Comparison of ENCODE assay signal across 3 cellular contexts in the genomic region with DNA sequence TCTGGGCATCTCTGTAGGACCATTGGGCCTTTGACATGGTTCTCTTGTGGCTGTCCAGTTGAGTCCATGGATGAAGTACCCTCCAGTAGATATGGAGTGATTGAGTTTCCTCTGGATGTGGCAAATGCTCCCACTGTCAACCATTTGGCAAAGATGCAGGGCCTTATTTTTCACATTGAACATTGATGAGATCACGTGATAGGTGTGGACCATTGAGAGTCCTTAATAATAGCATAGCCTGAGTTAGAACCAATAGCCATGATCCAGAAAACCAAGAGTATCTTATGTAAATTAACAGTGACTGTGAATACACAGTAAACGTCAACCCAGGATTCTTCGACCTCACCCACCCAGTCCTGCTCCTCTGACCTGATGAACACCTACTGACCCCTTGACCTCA.
TF ChIP-seq lines count a peak whose summit lies in the region.

No MANE protein-coding gene starts in this region.

TF ChIP-seq in HepG2, 621 proteins besides CTCF, POLR2A, EP300 and RAD21 (continues in another document):
- TF ChIP-seq, protein P1, sequence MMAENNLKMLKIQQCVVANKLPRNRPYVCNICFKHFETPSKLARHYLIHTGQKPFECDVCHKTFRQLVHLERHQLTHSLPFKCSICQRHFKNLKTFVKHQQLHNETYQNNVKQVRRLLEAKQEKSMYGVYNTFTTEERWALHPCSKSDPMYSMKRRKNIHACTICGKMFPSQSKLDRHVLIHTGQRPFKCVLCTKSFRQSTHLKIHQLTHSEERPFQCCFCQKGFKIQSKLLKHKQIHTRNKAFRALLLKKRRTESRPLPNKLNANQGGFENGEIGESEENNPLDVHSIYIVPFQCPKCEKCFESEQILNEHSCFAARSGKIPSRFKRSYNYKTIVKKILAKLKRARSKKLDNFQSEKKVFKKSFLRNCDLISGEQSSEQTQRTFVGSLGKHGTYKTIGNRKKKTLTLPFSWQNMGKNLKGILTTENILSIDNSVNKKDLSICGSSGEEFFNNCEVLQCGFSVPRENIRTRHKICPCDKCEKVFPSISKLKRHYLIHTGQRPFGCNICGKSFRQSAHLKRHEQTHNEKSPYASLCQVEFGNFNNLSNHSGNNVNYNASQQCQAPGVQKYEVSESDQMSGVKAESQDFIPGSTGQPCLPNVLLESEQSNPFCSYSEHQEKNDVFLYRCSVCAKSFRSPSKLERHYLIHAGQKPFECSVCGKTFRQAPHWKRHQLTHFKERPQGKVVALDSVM (CRISPR knock-in tag; IDR thresholded peaks at IDR 0.05): no peak
- TF ChIP-seq KAT7 (CRISPR knock-in tag; IDR thresholded peaks at IDR 0.05; ENCODE audit: borderline replicate concordance): no peak
- TF ChIP-seq HDAC6 (IDR thresholded peaks at IDR 0.05; ENCODE audit: low read depth, low read length): no peak
- no peak for TF ChIP-seq FOXA3 (CRISPR knock-in tag; IDR thresholded peaks at IDR 0.05)
- TF ChIP-seq NCOR1 (IDR thresholded peaks at IDR 0.05; ENCODE audit: borderline replicate concordance, low read length): no peak
- TF ChIP-seq ZNF333 (CRISPR knock-in tag; IDR thresholded peaks at IDR 0.05; ENCODE audit: borderline replicate concordance): no peak
- TF ChIP-seq, protein P2, sequence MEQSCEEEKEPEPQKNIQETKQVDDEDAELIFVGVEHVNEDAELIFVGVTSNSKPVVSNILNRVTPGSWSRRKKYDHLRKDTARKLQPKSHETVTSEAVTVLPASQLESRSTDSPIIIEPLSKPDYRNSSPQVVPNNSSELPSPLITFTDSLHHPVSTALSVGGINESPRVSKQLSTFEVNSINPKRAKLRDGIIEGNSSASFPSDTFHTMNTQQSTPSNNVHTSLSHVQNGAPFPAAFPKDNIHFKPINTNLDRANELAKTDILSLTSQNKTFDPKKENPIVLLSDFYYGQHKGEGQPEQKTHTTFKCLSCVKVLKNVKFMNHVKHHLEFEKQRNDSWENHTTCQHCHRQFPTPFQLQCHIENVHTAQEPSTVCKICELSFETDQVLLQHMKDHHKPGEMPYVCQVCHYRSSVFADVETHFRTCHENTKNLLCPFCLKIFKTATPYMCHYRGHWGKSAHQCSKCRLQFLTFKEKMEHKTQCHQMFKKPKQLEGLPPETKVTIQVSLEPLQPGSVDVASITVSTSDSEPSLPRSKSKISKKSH (CRISPR knock-in tag; IDR thresholded peaks at IDR 0.05; ENCODE audit: borderline replicate concordance): no peak
- no peak for TF ChIP-seq TOE1 (CRISPR knock-in tag; IDR thresholded peaks at IDR 0.05)
- no peak for TF ChIP-seq ZMYM4 (CRISPR knock-in tag; IDR thresholded peaks at IDR 0.05)
- TF ChIP-seq ZNF350 (CRISPR knock-in tag; IDR thresholded peaks at IDR 0.05; ENCODE audit: borderline replicate concordance, low read depth): no peak
- TF ChIP-seq RAD51 (IDR thresholded peaks at IDR 0.05; ENCODE audit: borderline replicate concordance): peak; percentile 84
- no peak for TF ChIP-seq ELF4 (CRISPR knock-in tag; IDR thresholded peaks at IDR 0.05; ENCODE audit: borderline replicate concordance)
- TF ChIP-seq, protein P3, sequence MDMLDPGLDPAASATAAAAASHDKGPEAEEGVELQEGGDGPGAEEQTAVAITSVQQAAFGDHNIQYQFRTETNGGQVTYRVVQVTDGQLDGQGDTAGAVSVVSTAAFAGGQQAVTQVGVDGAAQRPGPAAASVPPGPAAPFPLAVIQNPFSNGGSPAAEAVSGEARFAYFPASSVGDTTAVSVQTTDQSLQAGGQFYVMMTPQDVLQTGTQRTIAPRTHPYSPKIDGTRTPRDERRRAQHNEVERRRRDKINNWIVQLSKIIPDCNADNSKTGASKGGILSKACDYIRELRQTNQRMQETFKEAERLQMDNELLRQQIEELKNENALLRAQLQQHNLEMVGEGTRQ (IDR thresholded peaks at IDR 0.05; ENCODE audit: low read depth, low read length): peak; percentile 40; the same call in 1 of the 2 replicates
- TF ChIP-seq, protein P3 (CRISPR knock-in tag; IDR thresholded peaks at IDR 0.05; ENCODE audit: borderline replicate concordance): no peak
- TF ChIP-seq ZNF382 (CRISPR knock-in tag; IDR thresholded peaks at IDR 0.05; ENCODE audit: borderline replicate concordance): no peak

TF ChIP-seq in A549, 52 proteins besides CTCF, POLR2A, EP300 and RAD21:
- TF ChIP-seq, protein P4, sequence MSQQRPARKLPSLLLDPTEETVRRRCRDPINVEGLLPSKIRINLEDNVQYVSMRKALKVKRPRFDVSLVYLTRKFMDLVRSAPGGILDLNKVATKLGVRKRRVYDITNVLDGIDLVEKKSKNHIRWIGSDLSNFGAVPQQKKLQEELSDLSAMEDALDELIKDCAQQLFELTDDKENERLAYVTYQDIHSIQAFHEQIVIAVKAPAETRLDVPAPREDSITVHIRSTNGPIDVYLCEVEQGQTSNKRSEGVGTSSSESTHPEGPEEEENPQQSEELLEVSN (IDR thresholded peaks at IDR 0.05; ENCODE audit: borderline replicate concordance, low read depth): no peak
- TF ChIP-seq, protein P3 (IDR thresholded peaks at IDR 0.05): 0 out of 2 replicates have a peak, but pooled peaks have one; percentile 20
TF ChIP-seq in A549: peak in this region for 1.

TF ChIP-seq in GM12878, 131 proteins besides CTCF, POLR2A, EP300 and RAD21:
- TF ChIP-seq, protein P5, sequence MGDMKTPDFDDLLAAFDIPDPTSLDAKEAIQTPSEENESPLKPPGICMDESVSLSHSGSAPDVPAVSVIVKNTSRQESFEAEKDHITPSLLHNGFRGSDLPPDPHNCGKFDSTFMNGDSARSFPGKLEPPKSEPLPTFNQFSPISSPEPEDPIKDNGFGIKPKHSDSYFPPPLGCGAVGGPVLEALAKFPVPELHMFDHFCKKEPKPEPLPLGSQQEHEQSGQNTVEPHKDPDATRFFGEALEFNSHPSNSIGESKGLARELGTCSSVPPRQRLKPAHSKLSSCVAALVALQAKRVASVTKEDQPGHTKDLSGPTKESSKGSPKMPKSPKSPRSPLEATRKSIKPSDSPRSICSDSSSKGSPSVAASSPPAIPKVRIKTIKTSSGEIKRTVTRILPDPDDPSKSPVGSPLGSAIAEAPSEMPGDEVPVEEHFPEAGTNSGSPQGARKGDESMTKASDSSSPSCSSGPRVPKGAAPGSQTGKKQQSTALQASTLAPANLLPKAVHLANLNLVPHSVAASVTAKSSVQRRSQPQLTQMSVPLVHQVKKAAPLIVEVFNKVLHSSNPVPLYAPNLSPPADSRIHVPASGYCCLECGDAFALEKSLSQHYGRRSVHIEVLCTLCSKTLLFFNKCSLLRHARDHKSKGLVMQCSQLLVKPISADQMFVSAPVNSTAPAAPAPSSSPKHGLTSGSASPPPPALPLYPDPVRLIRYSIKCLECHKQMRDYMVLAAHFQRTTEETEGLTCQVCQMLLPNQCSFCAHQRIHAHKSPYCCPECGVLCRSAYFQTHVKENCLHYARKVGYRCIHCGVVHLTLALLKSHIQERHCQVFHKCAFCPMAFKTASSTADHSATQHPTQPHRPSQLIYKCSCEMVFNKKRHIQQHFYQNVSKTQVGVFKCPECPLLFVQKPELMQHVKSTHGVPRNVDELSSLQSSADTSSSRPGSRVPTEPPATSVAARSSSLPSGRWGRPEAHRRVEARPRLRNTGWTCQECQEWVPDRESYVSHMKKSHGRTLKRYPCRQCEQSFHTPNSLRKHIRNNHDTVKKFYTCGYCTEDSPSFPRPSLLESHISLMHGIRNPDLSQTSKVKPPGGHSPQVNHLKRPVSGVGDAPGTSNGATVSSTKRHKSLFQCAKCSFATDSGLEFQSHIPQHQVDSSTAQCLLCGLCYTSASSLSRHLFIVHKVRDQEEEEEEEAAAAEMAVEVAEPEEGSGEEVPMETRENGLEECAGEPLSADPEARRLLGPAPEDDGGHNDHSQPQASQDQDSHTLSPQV (IDR thresholded peaks at IDR 0.05): no peak
- TF ChIP-seq RAD51 (IDR thresholded peaks at IDR 0.05): peak; percentile 41; the same call in 1 of the 2 replicates
